ENCODE assay signal across 25 cellular contexts in genomic region chr11:15889972-15890371, GRCh38.
A peak's percentile ranks its signal among the peaks of the same experiment; 100 is the strongest.
DNase-seq lines count a peak whose midpoint lies in the region; TF ChIP-seq lines count a peak whose summit lies in the region.
"Had no signal": no experiment of that assay in that cellular context is flagged by ENCODE, and none has a peak within 500 bp of the region (broad histone marks: within the 10 kb centered on the region; RNA-seq: fewer than 3 reads in every experiment).

No MANE protein-coding gene starts in this region.

- H3K27me3 Mint-ChIP-seq in mesothelial cell of epicardium (ENCODE audit: low read depth), result peaks cover 5% of the 10 kb centered on the region

- no peaks in the 10 kb centered on the region for H3K36me3 Mint-ChIP-seq in mesothelial cell of epicardium
- H3K36me3 Mint-ChIP-seq: naive thymus-derived CD8-positive, alpha-beta T cell had no signal

- H3K9me3 Mint-ChIP-seq in mesothelial cell of epicardium, result no peaks in the 10 kb centered on the region
- H3K9me3 Mint-ChIP-seq: naive thymus-derived CD8-positive, alpha-beta T cell; stimulated activated naive CD8-positive, alpha-beta T cell treated with anti-CD3 and anti-CD28 coated beads, Interleukin-15, Interleukin-2, amounts not matched to agents 100 ng/mL and 50 ng/mL, for 24 hours had no signal

- DNase-seq in WERI-Rb-1 (peak; percentile 34), cardiac fibroblast (ENCODE audit: low read depth in 2 of 2) (peak; percentile 20 to 43), mesothelial cell of epicardium (ENCODE audit: low spot score in 2 of 2, unreplicated experiment in 2 of 2) (no peak), stromal cell of bone marrow (ENCODE audit: low read depth) (peak; percentile 14), SKM-1 (lab: John Stamatoyannopoulos, UW; ENCODE audit: unreplicated experiment) (no peak), NCI-H446 treated with DMSO at 0.1 percent for 48 hours (lab: John Stamatoyannopoulos, UW) (no peak), NCI-H187 treated with DMSO at 0.1 percent for 48 hours (lab: John Stamatoyannopoulos, UW) (no peak)
- DNase-seq: activated CD4-positive, CD25-positive, alpha-beta regulatory T cell; activated CD8-positive, alpha-beta T cell treated with anti-CD3 and anti-CD28 coated beads, Interleukin-2, amount 10 ng/mL, durations not matched to agents 7 days and 5 days; activated naive CD4-positive, alpha-beta T cell treated with anti-CD3 and anti-CD28 coated beads, Interleukin-2, amount 50 U/mL, for 16 hours; activated T-cell treated with anti-CD3 and anti-CD28 coated beads, Interleukin-2, amount 50 U/mL, for 48 hours; DMS79; dorsolateral prefrontal cortex; foreskin melanocyte; kidney; mammary epithelial cell; naive thymus-derived CD8-positive, alpha-beta T cell; NCI-H2107; NCI-H510A treated with DMSO at 0.1 percent for 48 hours; posterior cingulate gyrus; stimulated activated CD4-positive, alpha-beta T cell treated with anti-CD3 and anti-CD28 coated beads, Interleukin-4, amount 100 ng/mL, for 1 hour; T1000; transverse colon had no signal

- no peak overlapping the region for H3K27ac ChIP-seq in WERI-Rb-1
- H3K27ac ChIP-seq: dorsolateral prefrontal cortex, skin epidermis, transverse colon had no signal

- H3K27ac Mint-ChIP-seq in mesothelial cell of epicardium, result peak overlapping the region; percentile 47
- H3K27ac Mint-ChIP-seq: activated CD8-positive, alpha-beta T cell treated with anti-CD3 and anti-CD28 coated beads, Interleukin-2, amount 10 ng/mL, durations not matched to agents 7 days and 5 days; stimulated activated naive CD8-positive, alpha-beta T cell treated with anti-CD3 and anti-CD28 coated beads, Interleukin-15, Interleukin-2, amounts not matched to agents 100 ng/mL and 50 ng/mL, for 24 hours had no signal

- TF ChIP-seq CTCF in WERI-Rb-1 (IDR thresholded peaks at IDR 0.05; ENCODE audit: low read depth, low read length), result no peak
- no peak for TF ChIP-seq CTCF in cardiac fibroblast (IDR thresholded peaks at IDR 0.05; ENCODE audit: low read depth, low read length)
- no peak for TF ChIP-seq CTCF in mesothelial cell of epicardium (IDR thresholded peaks at IDR 0.05; ENCODE audit: unreplicated experiment)

- no peaks in the 10 kb centered on the region for H3K36me3 ChIP-seq in WERI-Rb-1
- H3K36me3 ChIP-seq: transverse colon had no signal

- H3K9me3 ChIP-seq in WERI-Rb-1 (ENCODE audit: severe bottlenecking), result no peaks in the 10 kb centered on the region
- H3K9me3 ChIP-seq: transverse colon had no signal

- no peak overlapping the region for H3K4me3 Mint-ChIP-seq in mesothelial cell of epicardium
- H3K4me3 Mint-ChIP-seq: activated CD8-positive, alpha-beta T cell treated with anti-CD3 and anti-CD28 coated beads, Interleukin-2, amount 10 ng/mL, durations not matched to agents 7 days and 5 days; naive thymus-derived CD8-positive, alpha-beta T cell; stimulated activated naive CD8-positive, alpha-beta T cell treated with anti-CD3 and anti-CD28 coated beads, Interleukin-15, Interleukin-2, amounts not matched to agents 100 ng/mL and 50 ng/mL, for 24 hours had no signal

- H3K27me3 ChIP-seq in WERI-Rb-1 (ENCODE audit: insufficient read depth, low read depth, severe bottlenecking), result peaks cover 19% of the 10 kb centered on the region
- H3K27me3 ChIP-seq: transverse colon had no signal

- peaks cover 44% of the 10 kb centered on the region for H3K4me1 Mint-ChIP-seq in mesothelial cell of epicardium
- H3K4me1 Mint-ChIP-seq: naive thymus-derived CD8-positive, alpha-beta T cell had no signal

- H3K4me3 ChIP-seq in WERI-Rb-1 (ENCODE audit: low read depth, low read length) (no peak overlapping the region), cardiac fibroblast (replicated peaks in 1 of 2; ENCODE audit: low read depth in 2 of 2, low read length in 2 of 2) (no peak overlapping the region)
- H3K4me3 ChIP-seq: dorsolateral prefrontal cortex, skin epidermis, transverse colon had no signal

Comparison
In these comparisons a context has a peak if more than half of its experiments do, and no peak if none do; other contexts are left out.
1. DNase-seq: peak in WERI-Rb-1 (single experiment), cardiac fibroblast (2 of 2) and stromal cell of bone marrow (single experiment); none in mesothelial cell of epicardium (0 of 2), SKM-1 (single experiment), NCI-H446 treated with DMSO at 0.1 percent for 48 hours (single experiment) and NCI-H187 treated with DMSO at 0.1 percent for 48 hours (single experiment).